In genomic region chr5:77437194-77437593, GRCh38 we compare ENCODE assay signal across 10 cellular contexts. TPM values are rescaled to one million over a fixed set of nuclear protein-coding genes. Genes with fewer than 3 reads are reported as not detected.
DNase-seq lines count a peak whose midpoint lies in the region; FAIRE-seq and TF ChIP-seq lines count a peak whose summit lies in the region.
"Had no signal": no experiment of that assay in that cellular context is flagged by ENCODE, and none has a peak within 500 bp of the region (broad histone marks: within the 10 kb centered on the region; RNA-seq: fewer than 3 reads in every experiment).

No MANE protein-coding gene starts in this region.

- H3K27me3 Mint-ChIP-seq in brain (no peaks in the 10 kb centered on the region), neural progenitor cell (ENCODE audit: insufficient read depth, low read depth) (no peaks in the 10 kb centered on the region)

- H3K27me3 ChIP-seq in neural progenitor cell, result no peaks in the 10 kb centered on the region

- H3F3A ChIP-seq in neural progenitor cell (ENCODE audit: low read depth), result no peaks in the 10 kb centered on the region

- no peak overlapping the region for H2AFZ ChIP-seq in neural progenitor cell (replicated peaks)

- H3K4me1 Mint-ChIP-seq in brain (no peaks in the 10 kb centered on the region), neural progenitor cell (no peaks in the 10 kb centered on the region)

- no peak overlapping the region for H3K27ac ChIP-seq in neural progenitor cell

- H3K36me3 ChIP-seq in neural progenitor cell, result no peaks in the 10 kb centered on the region

- no peaks in the 10 kb centered on the region for H3K9me3 ChIP-seq in neural progenitor cell (ENCODE audit: low read depth)

- H3K4me2 ChIP-seq in neural progenitor cell, result no peak overlapping the region

- H3K4me3 Mint-ChIP-seq in brain (no peak overlapping the region), neural progenitor cell (no peak overlapping the region)

- H3K4me1 ChIP-seq in neural progenitor cell, result no peaks in the 10 kb centered on the region

- no peak for FAIRE-seq in GM19239 (lab: Jason Lieb, UNC)

- no peak overlapping the region for H3K27ac Mint-ChIP-seq in brain
- H3K27ac Mint-ChIP-seq in neural progenitor cell, result no peak overlapping the region

- peak; percentile 54 to 69 for TF ChIP-seq CTCF in brain (conservative IDR thresholded peaks at IDR 0.05)
- peak; percentile 48 for TF ChIP-seq CTCF in neural progenitor cell (IDR thresholded peaks at IDR 0.05)

- DNase-seq in NCI-H2081 (lab: John Stamatoyannopoulos, UW), result peak; percentile 6 to 54
- no peak for DNase-seq in NCI-H2081 treated with DMSO at 0.1 percent for 48 hours (lab: John Stamatoyannopoulos, UW)
- peak; percentile 1 for DNase-seq in NCI-H146 treated with DMSO at 0.1 percent for 48 hours (lab: John Stamatoyannopoulos, UW; ENCODE audit: unreplicated experiment)
- DNase-seq in neural progenitor cell (ENCODE audit: low spot score), result peak; percentile 21
- no peak for DNase-seq in mucosa of gallbladder (ENCODE audit: low spot score)
- DNase-seq in GM19239 (ENCODE audit: insufficient read length, low spot score), result no peak
- DNase-seq in OCI-M2 (lab: John Stamatoyannopoulos, UW; ENCODE audit: unreplicated experiment), result no peak
- DNase-seq: activated CD4-positive, alpha-beta T cell treated with anti-CD3 and anti-CD28 coated beads, Interleukin-2, amount 50 U/mL, for 1 hour; stimulated activated CD4-positive, alpha-beta T cell treated with anti-CD3 and anti-CD28 coated beads, Interleukin-12 subunit alpha, Interleukin-12 subunit beta, amount 100 ng/mL, for 4 hours had no signal

- no peak overlapping the region for H3K4me3 ChIP-seq in neural progenitor cell

- no peak overlapping the region for H3K9ac ChIP-seq in neural progenitor cell

- no peaks in the 10 kb centered on the region for H3K79me2 ChIP-seq in neural progenitor cell (ENCODE audit: low read depth)

- H4K20me1 ChIP-seq in neural progenitor cell (ENCODE audit: low read depth), result no peaks in the 10 kb centered on the region

- H3K9me3 Mint-ChIP-seq in brain, result no peaks in the 10 kb centered on the region
- no peaks in the 10 kb centered on the region for H3K9me3 Mint-ChIP-seq in neural progenitor cell

- H3K36me3 Mint-ChIP-seq in brain (peaks cover 46% of the 10 kb centered on the region), neural progenitor cell (peaks cover 17% of the 10 kb centered on the region)

RNA-seq across cellular contexts. Expression of gene WDR41, which starts 54.9 kb away (rescaled TPM):
- polyA plus RNA-seq in brain (ENCODE audit: insufficient read depth, low read depth, low replicate concordance), result 15.1 TPM
- total RNA-seq in neural progenitor cell (ENCODE audit: low replicate concordance) (85.6 and 92.6 TPM in 2 replicates), mucosa of gallbladder (30.1 TPM)

Comparison
In these comparisons a context has a peak if more than half of its experiments do, and no peak if none do; other contexts are left out.
1. DNase-seq: peak in NCI-H2081 (2 of 2), NCI-H146 treated with DMSO at 0.1 percent for 48 hours (single experiment) and neural progenitor cell (single experiment); none in NCI-H2081 treated with DMSO at 0.1 percent for 48 hours (single experiment), mucosa of gallbladder (single experiment), GM19239 (single experiment) and OCI-M2 (single experiment).